In genomic region chr19:17448190-17448967, GRCh38 we compare ENCODE assay signal across 8 cellular contexts. TPM values are rescaled to one million over a fixed set of nuclear protein-coding genes. Genes with fewer than 3 reads are reported as not detected.
DNase-seq lines count a peak whose midpoint lies in the region; ATAC-seq and TF ChIP-seq lines count a peak whose summit lies in the region.

TMEM221 (minus strand) TSS chr19:17448668; CDS start chr19:17448462, 206 bp downstream.

- peak within 1 kb of the TSS; percentile 91 for H3K27ac ChIP-seq in BLaER1
- H3K27ac ChIP-seq in HUES64 (ENCODE audit: low read depth, low read length), result no peak within 1 kb of the TSS
- H3K27ac ChIP-seq in mesenchymal stem cell (ENCODE audit: low read length, poor library complexity, severe bottlenecking), result no peak within 1 kb of the TSS
- H3K27ac ChIP-seq in stomach, result peak within 1 kb of the TSS in 1 of 5 donors; percentile 42

- H4K91ac ChIP-seq in mesenchymal stem cell (ENCODE audit: low read length), result no peak within 1 kb of the TSS

- no peak within 1 kb of the TSS for H3K18ac ChIP-seq in mesenchymal stem cell (ENCODE audit: low read depth in 1 of 2, low read length in 2 of 2)

- H3K14ac ChIP-seq in mesenchymal stem cell (ENCODE audit: low read length in 2 of 2), result peak within 1 kb of the TSS in 1 of 2 experiments; percentile 31

- H3K36me3 ChIP-seq in BLaER1, result peaks cover 7% of the 10 kb centered on the region; the same call in 1 of the 2 replicates
- H3K36me3 ChIP-seq in HUES64 (ENCODE audit: insufficient read depth, low read length), result no peaks in the 10 kb centered on the region
- H3K36me3 ChIP-seq in mesenchymal stem cell (ENCODE audit: control insufficient read depth in 1 of 2, insufficient read depth in 2 of 2, low read depth in 1 of 2, low read length in 2 of 2), result no peaks in the 10 kb centered on the region
- no peaks in the 10 kb centered on the region for H3K36me3 ChIP-seq in stomach

- peak within 1 kb of the TSS in 1 of 2 experiments; percentile 53 for H3K23ac ChIP-seq in mesenchymal stem cell (ENCODE audit: low read length in 2 of 2)

- intact Hi-C loops in stomach (cut with DNase I; ENCODE audit: low total_unique reads), result no loop called here

- peak within 1 kb of the TSS; percentile 96 for H2AFZ ChIP-seq in mesenchymal stem cell (ENCODE audit: low read depth, low read length)

- 2% methylated on average over 77 of the region's 77 CpGs for WGBS in HUES64
- 4% methylated on average over 64 of the region's 77 CpGs for WGBS in mesenchymal stem cell
- 1 to 3% (median 1%) methylated on average over 49 to 77 of the region's 77 CpGs for WGBS in stomach, 5 donors

- H2BK15ac ChIP-seq in mesenchymal stem cell (ENCODE audit: low read depth, poor library complexity, severe bottlenecking), result peak within 1 kb of the TSS; percentile 85

- H3K4ac ChIP-seq in mesenchymal stem cell (ENCODE audit: low read depth in 1 of 2, low read length in 2 of 2), result peak within 1 kb of the TSS in 1 of 2 experiments; percentile 26

- peak within 1 kb of the TSS; percentile 98 for H3K4me2 ChIP-seq in BLaER1
- peak within 1 kb of the TSS; percentile 90 for H3K4me2 ChIP-seq in mesenchymal stem cell (ENCODE audit: low read length, poor library complexity, severe bottlenecking)

- H3K27me3 ChIP-seq in BLaER1, result no peaks in the 10 kb centered on the region
- peaks cover 20% of the 10 kb centered on the region for H3K27me3 ChIP-seq in HUES64 (ENCODE audit: insufficient read depth, low read length)
- H3K27me3 ChIP-seq in mesenchymal stem cell (ENCODE audit: control insufficient read depth in 1 of 2, insufficient read depth in 1 of 2, low read length in 2 of 2), result peaks cover 30% of the 10 kb centered on the region in 2 experiments
- peaks cover 0 to 42% (median 5%) of the 10 kb centered on the region in 3 donors for H3K27me3 ChIP-seq in stomach

- no peak within 1 kb of the TSS for H2BK120ac ChIP-seq in mesenchymal stem cell (ENCODE audit: low read depth, low read length)

- no peak within 1 kb of the TSS for H2BK5ac ChIP-seq in mesenchymal stem cell (ENCODE audit: low read depth, low read length, poor library complexity, severe bottlenecking)

- H4K20me1 ChIP-seq in BLaER1, result no peaks in the 10 kb centered on the region

- peaks cover 64% of the 10 kb centered on the region for H3K4me1 ChIP-seq in BLaER1
- no peaks in the 10 kb centered on the region for H3K4me1 ChIP-seq in HUES64 (ENCODE audit: insufficient read depth, low read length)
- H3K4me1 ChIP-seq in mesenchymal stem cell (ENCODE audit: control insufficient read depth, insufficient read depth, low read depth, low read length), result peaks cover 11% of the 10 kb centered on the region
- peaks cover 12 to 18% (median 14%) of the 10 kb centered on the region in 4 donors for H3K4me1 ChIP-seq in stomach

- DNase-seq in dedifferentiated amniotic fluid mesenchymal stem cell (ENCODE audit: extremely low spot score) (peak; percentile 23), mesenchymal stem cell (peak; percentile 44), stomach (peak; percentile 47), occipital lobe (lab: John Stamatoyannopoulos, UW) (no peak), LoVo (ENCODE audit: low spot score) (no peak)

- no peak for TF ChIP-seq POLR2A in stomach (IDR thresholded peaks at IDR 0.05)

- peak; percentile 41 to 43 for ATAC-seq in activated CD4-positive, CD25-positive, alpha-beta regulatory T cell treated with anti-CD3 and anti-CD28 coated beads, Interleukin-2, amount 50 U/mL, for 24 hours

- no peak within 1 kb of the TSS for H2AK5ac ChIP-seq in mesenchymal stem cell (ENCODE audit: low read length, severe bottlenecking)

- H3K9ac ChIP-seq in BLaER1 (peak within 1 kb of the TSS; percentile 89), HUES64 (ENCODE audit: low read depth, low read length) (peak within 1 kb of the TSS; percentile 57), mesenchymal stem cell (ENCODE audit: low read length) (no peak within 1 kb of the TSS)

- no peak for TF ChIP-seq EP300 in stomach (IDR thresholded peaks at IDR 0.05)

- H3K9me3 ChIP-seq in BLaER1 (no peaks in the 10 kb centered on the region), HUES64 (ENCODE audit: insufficient read depth, low read depth, low read length) (no peaks in the 10 kb centered on the region), mesenchymal stem cell (ENCODE audit: control insufficient read depth, low read length) (no peaks in the 10 kb centered on the region), stomach (no peaks in the 10 kb centered on the region)

- TF ChIP-seq CTCF in stomach (IDR thresholded peaks at IDR 0.05), result peak in 3 of 7 experiments; percentile 21 to 48 (median 24)

- no peaks in the 10 kb centered on the region for H3K79me1 ChIP-seq in mesenchymal stem cell (replicated peaks; ENCODE audit: low read length, poor library complexity, severe bottlenecking)

- peak within 1 kb of the TSS; percentile 61 for H4K8ac ChIP-seq in mesenchymal stem cell (ENCODE audit: low read length)

- H2BK12ac ChIP-seq in mesenchymal stem cell (ENCODE audit: low read length in 2 of 2), result no peak within 1 kb of the TSS

- H3K4me3 ChIP-seq in BLaER1 (peak within 1 kb of the TSS; percentile 81), HUES64 (ENCODE audit: low read length) (peak within 1 kb of the TSS; percentile 56), mesenchymal stem cell (ENCODE audit: insufficient read depth in 1 of 2, low read depth in 1 of 2, low read length in 2 of 2) (peak within 1 kb of the TSS; percentile 46 to 47), stomach (peak within 1 kb of the TSS; percentile 50 to 57 (median 54))

RNA-seq across cellular contexts. Expression of gene TMEM221, which starts in this region (rescaled TPM):
- 0.85 TPM for polyA plus RNA-seq in HUES64 (2013, experiment 1 of 2)
- polyA plus RNA-seq in HUES64 (2013, experiment 2 of 2), result 1.3 TPM
- polyA plus RNA-seq in mesenchymal stem cell (2013, experiment 1 of 2), result 0.26 TPM
- polyA plus RNA-seq in mesenchymal stem cell (2013, experiment 2 of 2), result 0.25 TPM
- not detected for total RNA-seq in stomach
- polyA plus RNA-seq in stomach, result under 1 TPM in 1 of 3 donors, not detected in 2; 0.20 TPM
- 0.94 TPM for total RNA-seq in occipital lobe

Comparison
In these comparisons a context has a peak if more than half of its experiments do, and no peak if none do; other contexts are left out.
1. Peak in DNase-seq and H3K4me3 ChIP-seq in stomach; RNA of the gene not detected or under 1 TPM.
2. DNase-seq: peak in dedifferentiated amniotic fluid mesenchymal stem cell (single experiment) and mesenchymal stem cell (single experiment); none in occipital lobe (single experiment) and LoVo (single experiment).
3. Peak in every context shown above with its lines, with median percentiles within 50 percentile points of each other: H3K4me3 ChIP-seq.